Comparison of ENCODE assay signal across 9 cellular contexts in genomic region chrX:80335062-80335830, GRCh38.
A peak's percentile ranks its signal among the peaks of the same experiment; 100 is the strongest.
DNase-seq lines count a peak whose midpoint lies in the region; ATAC-seq and TF ChIP-seq lines count a peak whose summit lies in the region.
"Had no signal": no experiment of that assay in that cellular context is flagged by ENCODE, and none has a peak within 500 bp of the region (broad histone marks: within the 10 kb centered on the region; RNA-seq: fewer than 3 reads in every experiment).

No MANE protein-coding gene starts in this region.

- ATAC-seq in GM21526 (IDR thresholded peaks at IDR 0.05; ENCODE audit: low FRiP score, unreplicated experiment), result no peak

- no peak overlapping the region for H3K27ac Mint-ChIP-seq in activated CD4-positive, alpha-beta T cell treated with anti-CD3 and anti-CD28 coated beads, Interleukin-2, amount 10 ng/mL, durations not matched to agents 24 days and 14 days
- H3K27ac Mint-ChIP-seq in activated naive CD8-positive, alpha-beta T cell treated with anti-CD3 and anti-CD28 coated beads for 36 hours, result no peak overlapping the region
- H3K27ac Mint-ChIP-seq: CD4-positive, CD25-positive, alpha-beta regulatory T cell had no signal

- DNase-seq in activated CD4-positive, alpha-beta T cell treated with anti-CD3 and anti-CD28 coated beads, Interleukin-2, amount 10 ng/mL, durations not matched to agents 24 days and 14 days, result peak; percentile 57
- no peak for DNase-seq in activated CD4-positive, alpha-beta T cell treated with anti-CD3 and anti-CD28 coated beads, Interleukin-2, amount 50 U/mL, for 1 hour
- peak; percentile 8 for DNase-seq in activated naive CD8-positive, alpha-beta T cell treated with anti-CD3 and anti-CD28 coated beads for 36 hours
- peak; percentile 58 for DNase-seq in kidney tubule cell (ENCODE audit: low spot score)
- DNase-seq in suprapubic skin (ENCODE audit: low spot score in 2 of 2), result no peak
- DNase-seq in NCI-H1694 treated with DMSO at 0.1 percent for 48 hours (lab: John Stamatoyannopoulos, UW), result no peak
- no peak for DNase-seq in T-helper 1 cell
- DNase-seq: CD4-positive, CD25-positive, alpha-beta regulatory T cell had no signal

- no peaks in the 10 kb centered on the region for H3K27me3 ChIP-seq in suprapubic skin

- no peaks in the 10 kb centered on the region for H3K4me1 Mint-ChIP-seq in activated CD4-positive, alpha-beta T cell treated with anti-CD3 and anti-CD28 coated beads, Interleukin-2, amount 10 ng/mL, durations not matched to agents 24 days and 14 days
- H3K4me1 Mint-ChIP-seq in activated naive CD8-positive, alpha-beta T cell treated with anti-CD3 and anti-CD28 coated beads for 36 hours, result no peaks in the 10 kb centered on the region
- H3K4me1 Mint-ChIP-seq: CD4-positive, CD25-positive, alpha-beta regulatory T cell had no signal

- H3K27ac ChIP-seq in suprapubic skin, result no peak overlapping the region

- WGBS in suprapubic skin, result 59% methylated on average over 33 of the region's 38 CpGs

- no peaks in the 10 kb centered on the region for H3K9me3 Mint-ChIP-seq in activated CD4-positive, alpha-beta T cell treated with anti-CD3 and anti-CD28 coated beads, Interleukin-2, amount 10 ng/mL, durations not matched to agents 24 days and 14 days
- H3K9me3 Mint-ChIP-seq in activated naive CD8-positive, alpha-beta T cell treated with anti-CD3 and anti-CD28 coated beads for 36 hours, result no peaks in the 10 kb centered on the region
- H3K9me3 Mint-ChIP-seq: CD4-positive, CD25-positive, alpha-beta regulatory T cell had no signal

- no peak for TF ChIP-seq EP300 in suprapubic skin (IDR thresholded peaks at IDR 0.05)

- peak overlapping the region; percentile 42 for H3K4me3 ChIP-seq in suprapubic skin

- H3K36me3 Mint-ChIP-seq in activated CD4-positive, alpha-beta T cell treated with anti-CD3 and anti-CD28 coated beads, Interleukin-2, amount 10 ng/mL, durations not matched to agents 24 days and 14 days (ENCODE audit: low read depth), result no peaks in the 10 kb centered on the region
- no peaks in the 10 kb centered on the region for H3K36me3 Mint-ChIP-seq in activated naive CD8-positive, alpha-beta T cell treated with anti-CD3 and anti-CD28 coated beads for 36 hours
- H3K36me3 Mint-ChIP-seq: CD4-positive, CD25-positive, alpha-beta regulatory T cell had no signal

- no peaks in the 10 kb centered on the region for H3K36me3 ChIP-seq in suprapubic skin

- no peak for TF ChIP-seq CTCF in suprapubic skin (IDR thresholded peaks at IDR 0.05)

- no peaks in the 10 kb centered on the region for H3K27me3 Mint-ChIP-seq in activated CD4-positive, alpha-beta T cell treated with anti-CD3 and anti-CD28 coated beads, Interleukin-2, amount 10 ng/mL, durations not matched to agents 24 days and 14 days
- no peaks in the 10 kb centered on the region for H3K27me3 Mint-ChIP-seq in activated naive CD8-positive, alpha-beta T cell treated with anti-CD3 and anti-CD28 coated beads for 36 hours
- H3K27me3 Mint-ChIP-seq: CD4-positive, CD25-positive, alpha-beta regulatory T cell had no signal

- H3K4me3 Mint-ChIP-seq in activated CD4-positive, alpha-beta T cell treated with anti-CD3 and anti-CD28 coated beads, Interleukin-2, amount 10 ng/mL, durations not matched to agents 24 days and 14 days, result no peak overlapping the region
- H3K4me3 Mint-ChIP-seq in activated naive CD8-positive, alpha-beta T cell treated with anti-CD3 and anti-CD28 coated beads for 36 hours, result no peak overlapping the region
- H3K4me3 Mint-ChIP-seq: CD4-positive, CD25-positive, alpha-beta regulatory T cell had no signal

- TF ChIP-seq POLR2A in suprapubic skin (IDR thresholded peaks at IDR 0.05), result no peak

- intact Hi-C loops in activated CD4-positive, alpha-beta T cell treated with anti-CD3 and anti-CD28 coated beads, Interleukin-2, amount 10 ng/mL, durations not matched to agents 24 days and 14 days (cut with micrococcal nuclease), result no loop called here

- H3K4me1 ChIP-seq in suprapubic skin, result no peaks in the 10 kb centered on the region

- no peaks in the 10 kb centered on the region for H3K9me3 ChIP-seq in suprapubic skin

Comparison
In these comparisons a context has a peak if more than half of its experiments do, and no peak if none do; other contexts are left out.
1. DNase-seq: peak in activated CD4-positive, alpha-beta T cell treated with anti-CD3 and anti-CD28 coated beads, Interleukin-2, amount 10 ng/mL, durations not matched to agents 24 days and 14 days (single experiment), activated naive CD8-positive, alpha-beta T cell treated with anti-CD3 and anti-CD28 coated beads for 36 hours (single experiment) and kidney tubule cell (single experiment); none in activated CD4-positive, alpha-beta T cell treated with anti-CD3 and anti-CD28 coated beads, Interleukin-2, amount 50 U/mL, for 1 hour (single experiment), suprapubic skin (0 of 2), NCI-H1694 treated with DMSO at 0.1 percent for 48 hours (single experiment) and T-helper 1 cell (0 of 5).